8 cellular contexts compared by ENCODE assay signal in the genomic region with DNA sequence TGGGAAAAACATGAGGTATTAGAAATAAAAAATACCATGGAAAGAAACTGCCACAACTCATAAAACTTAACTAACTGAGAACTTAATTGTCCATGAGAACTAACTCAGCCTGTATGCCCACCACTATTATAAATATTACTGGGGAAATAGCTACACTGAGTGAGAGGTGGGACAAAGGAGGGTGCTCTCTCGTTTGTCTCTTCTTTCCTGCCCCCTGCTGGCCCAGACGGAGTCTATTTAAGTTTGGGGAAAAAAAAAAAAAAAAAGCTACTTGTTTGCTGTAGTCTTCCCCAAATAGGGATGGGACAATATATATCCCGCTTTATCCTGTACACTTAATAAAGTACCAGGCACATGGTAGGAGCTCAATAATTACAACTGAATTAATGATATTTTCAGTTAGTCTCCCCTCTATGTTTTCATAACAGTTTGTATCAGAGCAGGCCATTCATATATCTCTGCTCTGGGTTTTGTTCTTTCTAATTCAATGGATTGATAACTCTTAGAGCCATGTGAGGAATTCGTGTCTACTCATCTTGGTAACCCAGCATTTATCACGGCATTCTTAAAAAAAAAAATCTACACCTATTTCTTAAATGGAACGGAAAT.
DNase-seq lines count a peak whose midpoint lies in the region; ATAC-seq and TF ChIP-seq lines count a peak whose summit lies in the region.

No MANE protein-coding gene starts in this region.

- H3K27ac Mint-ChIP-seq in endodermal cell: no peak overlapping the region
- H3K27ac Mint-ChIP-seq in type B pancreatic cell: no peak overlapping the region

- H3K4me1 ChIP-seq in heart left ventricle (no peaks in the 10 kb centered on the region), right atrium auricular region (no peaks in the 10 kb centered on the region), endodermal cell (ENCODE audit: control insufficient read depth, insufficient read depth, low read length) (no peaks in the 10 kb centered on the region)

- H3K36me3 ChIP-seq in heart left ventricle (no peaks in the 10 kb centered on the region), right atrium auricular region (no peaks in the 10 kb centered on the region), endodermal cell (ENCODE audit: control insufficient read depth, insufficient read depth, low read length) (no peaks in the 10 kb centered on the region)

- no peak overlapping the region for H3K4me3 Mint-ChIP-seq in endodermal cell
- H3K4me3 Mint-ChIP-seq in type B pancreatic cell: no peak overlapping the region

- H3K9me3 Mint-ChIP-seq in endodermal cell: peaks cover 13% of the 10 kb centered on the region
- peaks cover 3% of the 10 kb centered on the region for H3K9me3 Mint-ChIP-seq in type B pancreatic cell

- H3K27ac ChIP-seq in heart left ventricle (no peak overlapping the region), right atrium auricular region (no peak overlapping the region), endodermal cell (ENCODE audit: low read depth, low read length) (no peak overlapping the region)

- no peaks in the 10 kb centered on the region for H3K4me1 Mint-ChIP-seq in endodermal cell
- peaks cover 7% of the 10 kb centered on the region for H3K4me1 Mint-ChIP-seq in type B pancreatic cell (ENCODE audit: unreplicated experiment)

- no peak overlapping the region for H3K4me3 ChIP-seq in heart left ventricle
- H3K4me3 ChIP-seq in right atrium auricular region: no peak overlapping the region
- H3K4me3 ChIP-seq in endodermal cell (ENCODE audit: low read length): no peak overlapping the region

- ATAC-seq in heart left ventricle (no peak), HG02981 (IDR thresholded peaks at IDR 0.05; ENCODE audit: unreplicated experiment) (no peak), HG03432 (IDR thresholded peaks at IDR 0.05; ENCODE audit: unreplicated experiment) (no peak)

- H3K27me3 Mint-ChIP-seq in endodermal cell (ENCODE audit: insufficient read depth) (no peaks in the 10 kb centered on the region), type B pancreatic cell (no peaks in the 10 kb centered on the region)

- H3K9ac ChIP-seq in endodermal cell (ENCODE audit: extremely low read depth, low read length, poor library complexity, severe bottlenecking): no peak overlapping the region

- TF ChIP-seq CTCF in heart left ventricle (IDR thresholded peaks at IDR 0.05) (peak in 7 of 12 donors; percentile 15 to 39 (median 32)), right atrium auricular region (IDR thresholded peaks at IDR 0.05) (peak in 1 of 2 donors; percentile 29), endodermal cell (conservative IDR thresholded peaks at IDR 0.05) (peak; percentile 75), type B pancreatic cell (conservative IDR thresholded peaks at IDR 0.05) (peak; percentile 67)

- H3K36me3 Mint-ChIP-seq in endodermal cell (ENCODE audit: low read depth) (no peaks in the 10 kb centered on the region), type B pancreatic cell (no peaks in the 10 kb centered on the region)

- H3K9me3 ChIP-seq in heart left ventricle (peaks cover 0 to 15% (median 7%) of the 10 kb centered on the region in 12 donors), right atrium auricular region (no peaks in the 10 kb centered on the region), endodermal cell (ENCODE audit: control insufficient read depth, low read length) (peaks cover 9% of the 10 kb centered on the region)

- intact Hi-C loops in heart left ventricle (cut with DNase I): loop anchor here in 1 of 10 donors (10.0 kb wide), 1 partner anchor 1485 kb away; no protein-coding TSS in a partner anchor

- WGBS in heart left ventricle, 4 donors: 44 to 60% (median 53%) methylated on average over 6 of the region's 6 CpGs
- 48 to 57% methylated on average over 2 to 4 of the region's 6 CpGs for WGBS in endodermal cell (ENCODE audit: insufficient coverage in 1 of 2, insufficient read length in 1 of 2), 2 experiments

- no peak for DNase-seq in heart left ventricle
- DNase-seq in right atrium auricular region (ENCODE audit: low spot score): no peak
- DNase-seq in NCI-H526 (lab: John Stamatoyannopoulos, UW): peak; percentile 31 to 65
- DNase-seq in endodermal cell: peak; percentile 74
- no peak for DNase-seq in type B pancreatic cell (ENCODE audit: extremely low spot score, unreplicated experiment)
- DNase-seq in GDM1 (lab: John Stamatoyannopoulos, UW): no peak

- H3K27me3 ChIP-seq in heart left ventricle (no peaks in the 10 kb centered on the region), right atrium auricular region (no peaks in the 10 kb centered on the region), endodermal cell (ENCODE audit: control insufficient read depth, insufficient read depth, low read length, poor library complexity, severe bottlenecking) (no peaks in the 10 kb centered on the region)

- TF ChIP-seq POLR2A in heart left ventricle (IDR thresholded peaks at IDR 0.05): no peak

Comparison
In these comparisons a context has a peak if more than half of its experiments do, and no peak if none do; other contexts are left out.
1. DNase-seq: peak in NCI-H526 (2 of 2) and endodermal cell (single experiment); none in heart left ventricle (0 of 5), right atrium auricular region (single experiment), type B pancreatic cell (single experiment) and GDM1 (single experiment).